ENCODE assay signal across 8 cellular contexts in the genomic region with DNA sequence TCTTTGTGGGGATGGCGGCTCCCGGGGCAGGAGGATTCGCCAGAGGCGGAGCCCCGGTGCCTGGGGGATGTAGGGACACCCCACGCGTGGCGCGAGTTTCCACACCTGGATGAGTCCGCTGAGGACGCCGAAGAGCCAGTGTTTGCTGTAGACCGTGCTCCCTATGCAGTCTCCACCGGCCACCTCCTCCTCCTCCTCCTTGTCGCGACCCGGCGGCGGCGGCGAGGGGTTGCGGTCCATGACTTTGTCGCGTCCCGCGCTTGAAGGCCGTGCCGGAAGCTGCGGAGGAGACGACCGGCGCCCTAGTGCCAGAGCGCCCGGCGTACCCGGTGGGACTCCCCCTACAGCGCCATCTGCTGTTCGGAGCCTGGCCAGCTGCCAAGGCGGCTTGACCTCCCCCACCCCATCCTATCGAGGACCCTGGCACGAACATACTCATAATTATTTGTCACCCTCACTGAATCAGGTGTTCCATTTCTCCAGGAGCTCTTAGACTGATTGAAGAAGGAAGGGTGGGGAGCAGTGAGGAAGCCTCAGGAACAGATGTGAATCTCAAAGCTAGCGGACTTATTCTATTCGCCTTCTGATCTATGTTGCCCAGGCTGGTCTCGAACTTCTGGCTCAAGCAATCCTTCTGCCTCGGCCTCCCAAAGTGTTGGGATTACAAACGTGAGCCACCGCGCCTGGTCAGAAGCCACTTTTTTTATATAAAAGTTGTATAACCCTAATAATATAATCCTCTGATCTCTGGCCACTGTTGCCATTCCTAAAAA. TPM values are rescaled to one million over a fixed set of nuclear protein-coding genes. Genes with fewer than 3 reads are reported as not detected.
DNase-seq lines count a peak whose midpoint lies in the region; ATAC-seq, FAIRE-seq and TF ChIP-seq lines count a peak whose summit lies in the region.

A gene with protein sequence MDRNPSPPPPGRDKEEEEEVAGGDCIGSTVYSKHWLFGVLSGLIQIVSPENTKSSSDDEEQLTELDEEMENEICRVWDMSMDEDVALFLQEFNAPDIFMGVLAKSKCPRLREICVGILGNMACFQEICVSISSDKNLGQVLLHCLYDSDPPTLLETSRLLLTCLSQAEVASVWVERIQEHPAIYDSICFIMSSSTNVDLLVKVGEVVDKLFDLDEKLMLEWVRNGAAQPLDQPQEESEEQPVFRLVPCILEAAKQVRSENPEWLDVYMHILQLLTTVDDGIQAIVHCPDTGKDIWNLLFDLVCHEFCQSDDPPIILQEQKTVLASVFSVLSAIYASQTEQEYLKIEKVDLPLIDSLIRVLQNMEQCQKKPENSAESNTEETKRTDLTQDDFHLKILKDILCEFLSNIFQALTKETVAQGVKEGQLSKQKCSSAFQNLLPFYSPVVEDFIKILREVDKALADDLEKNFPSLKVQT (minus strand): TSS at position 281 of the 773 bp plus-strand sequence. CDS start 41 bp downstream, at position 240.

- no peaks in the 10 kb centered on the region for H3K36me3 ChIP-seq in right atrium auricular region

- in situ Hi-C loops in GM13976 (cut with MboI; ENCODE audit: low sequenced_read_pairs, unreplicated experiment): no loop called here

- FAIRE-seq in urothelium cell line (lab: Jason Lieb, UNC): peak; percentile 52

- peak within 1 kb of the TSS; percentile 47 to 70 for H3K27ac ChIP-seq in right atrium auricular region

- peak; percentile 94 for DNase-seq in GM13976 (ENCODE audit: low spot score)
- peak; percentile 43 for DNase-seq in NCI-H1436 treated with DMSO at 0.1 percent for 48 hours (lab: John Stamatoyannopoulos, UW)
- peak; percentile 73 to 89 (median 83) for DNase-seq in T-helper 1 cell
- peak; percentile 64 for DNase-seq in amniotic epithelial cell (ENCODE audit: low read depth)
- DNase-seq in right atrium auricular region (ENCODE audit: low spot score): peak; percentile 74
- peak; percentile 41 for DNase-seq in pulmonary artery endothelial cell (ENCODE audit: low read depth, low spot score)
- DNase-seq in urothelium cell line (ENCODE audit: low spot score): peak; percentile 95

- TF ChIP-seq CTCF in GM13976 (IDR thresholded peaks at IDR 0.05; ENCODE audit: borderline replicate concordance, control extremely low read depth, extremely low read depth, insufficient read depth, missing control alignments) (peak; percentile 94), right atrium auricular region (IDR thresholded peaks at IDR 0.05) (peak; percentile 74 to 88)

- peak within 1 kb of the TSS; percentile 84 to 93 for H3K4me3 ChIP-seq in right atrium auricular region

- no peaks in the 10 kb centered on the region for H3K9me3 ChIP-seq in right atrium auricular region

- ATAC-seq in HG02840 (IDR thresholded peaks at IDR 0.05; ENCODE audit: low FRiP score, unreplicated experiment): peak; percentile 96

- no peaks in the 10 kb centered on the region for H3K27me3 ChIP-seq in right atrium auricular region

- peaks cover 0 to 16% of the 10 kb centered on the region in 2 donors for H3K4me1 ChIP-seq in right atrium auricular region

RNA-seq across cellular contexts. Expression of the gene that starts here (rescaled TPM):
- total RNA-seq in right atrium auricular region (1 to 10 TPM; 4.5 to 4.6 TPM), pulmonary artery endothelial cell (21.6 and 35.1 TPM in 2 replicates)

Comparison
In these comparisons a context has a peak if more than half of its experiments do, and no peak if none do; other contexts are left out.
1. Peak in every context shown above with its lines: DNase-seq, ATAC-seq, H3K4me3 ChIP-seq and H3K27ac ChIP-seq.
2. DNase-seq: peak in every context shown above with its lines; median percentile 95 in urothelium cell line; 94 in GM13976; 83 in T-helper 1 cell; 74 in right atrium auricular region; 64 in amniotic epithelial cell; 43 in NCI-H1436 treated with DMSO at 0.1 percent for 48 hours; 41 in pulmonary artery endothelial cell.